In the genomic region with DNA sequence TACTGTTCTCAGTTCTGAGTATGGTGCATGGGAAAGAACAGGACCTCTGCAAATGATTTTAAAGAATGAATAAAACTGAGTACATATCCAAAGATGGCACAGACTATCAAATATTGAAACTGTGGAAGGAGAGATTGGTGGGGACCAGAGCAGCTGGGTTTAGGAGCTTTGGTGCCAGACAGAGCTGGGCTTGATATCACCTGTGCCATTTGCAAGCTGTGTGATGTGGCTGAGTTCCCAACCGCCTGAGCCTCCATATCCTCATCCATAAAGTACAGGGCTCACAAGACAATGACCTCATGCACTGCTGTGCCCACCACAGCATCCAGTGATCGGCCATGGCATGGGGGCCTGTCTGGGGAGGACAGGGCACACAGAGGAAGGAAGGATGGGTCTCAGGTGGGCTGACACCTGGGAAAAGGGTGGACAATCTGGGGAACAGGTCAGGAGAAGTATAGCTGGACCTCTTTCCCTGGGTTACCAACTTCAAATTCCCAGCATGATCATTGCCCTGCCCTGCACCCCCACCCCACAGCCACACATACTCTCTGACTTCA, we compare ENCODE assay signal across 28 cellular contexts.
"Had no signal": no experiment of that assay in that cellular context is flagged by ENCODE, and none has a peak within 500 bp of the region (broad histone marks: within the 10 kb centered on the region; RNA-seq: fewer than 3 reads in every experiment).

No MANE protein-coding gene starts in this region.

- H3K9me3 Mint-ChIP-seq: central memory CD8-positive, alpha-beta T cell had no signal

- DNase-seq: cortex of kidney; effector CD4-positive, alpha-beta T cell; foreskin keratinocyte; heart right ventricle; hypothalamus; immature natural killer cell; left lung; mammary epithelial cell; mesendoderm; naive thymus-derived CD8-positive, alpha-beta T cell; nephron progenitor cell; nucleus accumbens; ovary; psoas muscle; right cardiac atrium; sigmoid colon; stimulated activated CD4-positive, alpha-beta T cell treated with anti-CD3 and anti-CD28 coated beads, Interleukin-4, amount 100 ng/mL, for 4 hours; stimulated activated naive CD8-positive, alpha-beta T cell treated with anti-CD3 and anti-CD28 coated beads, Interleukin-15, Interleukin-2, amounts not matched to agents 100 U/mL and 50 U/mL, for 24 hours; substantia nigra; testis; upper lobe of left lung; uterus had no signal

- H3K27me3 ChIP-seq: foreskin keratinocyte, ovary, testis, upper lobe of left lung, uterus had no signal

- H3K27ac ChIP-seq: epithelial cell of prostate, foreskin keratinocyte, gastroesophageal sphincter, heart right ventricle, left lung, ovary, psoas muscle, sigmoid colon, testis, tibial artery, upper lobe of left lung, uterus had no signal

- H3K4me3 Mint-ChIP-seq: central memory CD8-positive, alpha-beta T cell; immature natural killer cell; naive thymus-derived CD8-positive, alpha-beta T cell; nephron progenitor cell; stimulated activated memory B cell treated with anti-CD40 and anti-IgM and Interleukin-4, amounts not matched to agents 10 μg/mL and 1 μg/mL and 100 μg/mL, for 72 hours had no signal

- H3K36me3 Mint-ChIP-seq: immature natural killer cell; naive thymus-derived CD8-positive, alpha-beta T cell; stimulated activated memory B cell treated with anti-CD40 and anti-IgM and Interleukin-4, amounts not matched to agents 10 μg/mL and 1 μg/mL and 100 μg/mL, for 72 hours had no signal

- ATAC-seq: esophagus mucosa; foreskin keratinocyte; gastroesophageal sphincter; heart right ventricle; left lung; naive thymus-derived CD8-positive, alpha-beta T cell; psoas muscle; right cardiac atrium; stimulated activated memory B cell treated with anti-CD40 and anti-IgM and Interleukin-4, amounts not matched to agents 10 μg/mL and 1 μg/mL and 100 μg/mL, for 72 hours; stimulated activated naive CD8-positive, alpha-beta T cell treated with anti-CD3 and anti-CD28 coated beads, Interleukin-15, Interleukin-2, amounts not matched to agents 100 U/mL and 50 U/mL, for 24 hours had no signal

- H3K27ac Mint-ChIP-seq: immature natural killer cell; nephron progenitor cell; stimulated activated memory B cell treated with anti-CD40 and anti-IgM and Interleukin-4, amounts not matched to agents 10 μg/mL and 1 μg/mL and 100 μg/mL, for 72 hours had no signal

- H3K4me3 ChIP-seq: gastroesophageal sphincter, heart right ventricle, left lung, ovary, psoas muscle, sigmoid colon, testis, tibial artery, upper lobe of left lung, uterus had no signal

- H3K4me1 Mint-ChIP-seq: central memory CD8-positive, alpha-beta T cell; immature natural killer cell; nephron progenitor cell; stimulated activated memory B cell treated with anti-CD40 and anti-IgM and Interleukin-4, amounts not matched to agents 10 μg/mL and 1 μg/mL and 100 μg/mL, for 72 hours had no signal
